ENCODE assay signal across 7 cellular contexts in the genomic region with DNA sequence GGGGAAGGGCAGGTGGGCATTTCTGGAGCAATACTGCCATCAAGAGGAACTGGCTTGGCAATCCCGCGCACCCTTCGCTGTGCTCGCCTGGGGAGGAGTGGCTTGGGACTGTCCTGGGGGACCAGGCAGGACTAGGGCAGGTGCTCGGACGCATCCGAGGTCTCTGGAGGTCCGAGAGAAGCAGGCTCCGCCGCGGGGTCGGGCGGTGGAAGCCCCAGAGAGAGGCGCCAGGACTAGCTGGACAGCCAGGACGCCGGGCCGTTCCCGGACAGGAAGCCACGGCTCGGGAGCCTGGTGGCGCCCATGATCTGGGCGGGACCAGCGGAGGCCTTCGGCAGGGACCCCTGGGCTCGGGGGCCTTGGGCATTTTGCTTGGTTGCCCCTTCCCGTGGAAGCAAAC.
DNase-seq lines count a peak whose midpoint lies in the region; ATAC-seq and TF ChIP-seq lines count a peak whose summit lies in the region.
"Not testable (repeated sequence)": the region's sequence is repeated elsewhere in the genome, so short reads cannot be mapped to it uniquely, and the experiment has no call there.

No MANE protein-coding gene starts in this region.

- in situ Hi-C loops in astrocyte of the cerebellum (cut with HindIII; ENCODE audit: low sequenced_read_pairs); transverse colon (cut with MboI; ENCODE audit: low pct_ligation_motif_present in 1 of 4, low pct_unique_long_range_greater_than_20kb in 1 of 4, low sequenced_read_pairs in 3 of 4): not testable (repeated sequence)

- intact Hi-C loops in right lobe of liver (cut with DNase I); transverse colon (cut with DNase I; ENCODE audit: low total_unique reads): not testable (repeated sequence)

- not testable (repeated sequence) for H3K36me3 ChIP-seq in H7 (replicated peaks; ENCODE audit: control insufficient read depth, insufficient read depth, low read length); RWPE2 (ENCODE audit: low read depth); right lobe of liver; transverse colon

- not testable (repeated sequence) for DNase-seq in H7; astrocyte of the cerebellum (ENCODE audit: low read depth); coronary artery (ENCODE audit: low spot score); retinal pigment epithelial cell (ENCODE audit: low read depth)
- peak; percentile 80 for DNase-seq in RWPE2 (ENCODE audit: low spot score)
- DNase-seq in right lobe of liver: peak in 1 of 3 donors; percentile 83
- peak; percentile 59 for DNase-seq in transverse colon

- not testable (repeated sequence) for TF ChIP-seq POLR2A in right lobe of liver (IDR thresholded peaks at IDR 0.05); transverse colon (IDR thresholded peaks at IDR 0.05)

- WGBS in right lobe of liver (ENCODE audit: insufficient coverage, low coverage, low lambda C conversion rate, missing lambda C conversion rate): 58% methylated on average over 12 of the region's 26 CpGs
- 54% methylated on average over 17 of the region's 26 CpGs; no CpG with 5 or more reads in 1 of the 2 donors for WGBS in transverse colon (ENCODE audit: low coverage in 1 of 2), 2 donors

- ATAC-seq in RWPE2 (ENCODE audit: low read depth); right lobe of liver: not testable (repeated sequence)

- H3K4me1 ChIP-seq in RWPE2 (ENCODE audit: insufficient read depth, poor library complexity, severe bottlenecking); right lobe of liver; transverse colon: not testable (repeated sequence)

- TF ChIP-seq CTCF in RWPE2 (IDR thresholded peaks at IDR 0.05; ENCODE audit: poor library complexity, severe bottlenecking); astrocyte of the cerebellum (IDR thresholded peaks at IDR 0.05; ENCODE audit: low read depth, low read length, missing control alignments); coronary artery (IDR thresholded peaks at IDR 0.05); retinal pigment epithelial cell (conservative IDR thresholded peaks at IDR 0.05; ENCODE audit: low read depth, low read length); transverse colon (IDR thresholded peaks at IDR 0.05): not testable (repeated sequence)
- TF ChIP-seq CTCF in right lobe of liver (IDR thresholded peaks at IDR 0.05): peak in 1 of 4 donors; percentile 19

- not testable (repeated sequence) for H3K27me3 ChIP-seq in H7 (ENCODE audit: control insufficient read depth, insufficient read depth, low read length); RWPE2 (ENCODE audit: insufficient read depth, poor library complexity, severe bottlenecking); right lobe of liver; transverse colon

- not testable (repeated sequence) for H3K9me3 ChIP-seq in RWPE2 (ENCODE audit: severe bottlenecking); right lobe of liver; transverse colon

- not testable (repeated sequence) for TF ChIP-seq EP300 in transverse colon (IDR thresholded peaks at IDR 0.05; ENCODE audit: low read depth)

- not testable (repeated sequence) for H3K27ac ChIP-seq in RWPE2 (ENCODE audit: poor library complexity, severe bottlenecking)
- peak overlapping the region in 1 of 2 donors; percentile 84 for H3K27ac ChIP-seq in coronary artery
- H3K27ac ChIP-seq in right lobe of liver: peak overlapping the region in 1 of 3 donors; percentile 75
- H3K27ac ChIP-seq in transverse colon: peak overlapping the region in 1 of 4 donors; percentile 90

- peak overlapping the region; percentile 30 for H3K4me3 ChIP-seq in H7 (ENCODE audit: insufficient read depth, low read depth, low read length)
- H3K4me3 ChIP-seq in RWPE2 (ENCODE audit: severe bottlenecking): not testable (repeated sequence)
- peak overlapping the region; percentile 32 for H3K4me3 ChIP-seq in astrocyte of the cerebellum (ENCODE audit: low read depth, low read length)
- peak overlapping the region; percentile 66 for H3K4me3 ChIP-seq in coronary artery
- H3K4me3 ChIP-seq in right lobe of liver: peak overlapping the region in 2 of 3 donors; percentile 41 to 53
- H3K4me3 ChIP-seq in retinal pigment epithelial cell (ENCODE audit: low read length): peak overlapping the region; percentile 55
- H3K4me3 ChIP-seq in transverse colon: peak overlapping the region in 1 of 4 donors; percentile 63
